In the genomic region with DNA sequence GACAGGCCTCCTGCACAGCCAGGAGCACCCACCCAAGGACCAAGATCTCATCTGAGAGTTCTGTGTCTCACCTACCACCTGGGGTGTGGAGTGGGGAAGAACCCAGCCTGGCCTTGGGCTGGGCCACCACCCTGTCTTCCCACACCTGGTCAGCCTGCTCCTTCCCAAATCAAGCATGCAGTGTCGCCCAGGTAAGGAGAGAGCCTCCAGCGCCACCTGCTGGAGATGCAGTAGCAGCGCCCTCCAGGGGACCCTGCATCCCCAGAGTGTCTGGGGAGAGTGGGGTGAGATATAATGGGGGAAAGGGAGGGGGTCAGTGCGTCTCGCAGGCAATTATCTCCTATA, we compare ENCODE assay signal across 8 cellular contexts. TPM values are rescaled to one million over a fixed set of nuclear protein-coding genes. Genes with fewer than 3 reads are reported as not detected.
A peak's percentile ranks its signal among the peaks of the same experiment; 100 is the strongest.
DNase-seq lines count a peak whose midpoint lies in the region; ATAC-seq and TF ChIP-seq lines count a peak whose summit lies in the region.

No MANE protein-coding gene starts in this region.

- CTCF ChIA-PET in activated naive CD4-positive, alpha-beta T cell treated with anti-CD3 and anti-CD28 coated beads, Interleukin-2, amount 10 ng/mL, durations not matched to agents 7 days and 5 days (lab: Charles Lee): interaction anchor here (0.6 to 4.2 kb wide), 9 partner anchors 10 to 175 kb away, joined by 3 to 36 read pairs (median 4); no protein-coding TSS in a partner anchor

- H3K27ac ChIP-seq in heart left ventricle (no peak overlapping the region), gastrocnemius medialis (no peak overlapping the region)

- no peaks in the 10 kb centered on the region for H3K36me3 ChIP-seq in heart left ventricle
- H3K36me3 ChIP-seq in gastrocnemius medialis: no peaks in the 10 kb centered on the region

- peaks cover 89% of the 10 kb centered on the region for H3K27me3 Mint-ChIP-seq in activated naive CD4-positive, alpha-beta T cell treated with anti-CD3 and anti-CD28 coated beads, Interleukin-2, amount 10 ng/mL, durations not matched to agents 7 days and 5 days

- no peaks in the 10 kb centered on the region for H3K4me1 Mint-ChIP-seq in activated naive CD4-positive, alpha-beta T cell treated with anti-CD3 and anti-CD28 coated beads, Interleukin-2, amount 10 ng/mL, durations not matched to agents 7 days and 5 days

- peak; percentile 93 for TF ChIP-seq RAD21 in Ishikawa (IDR thresholded peaks at IDR 0.05; ENCODE audit: low read depth)

- H3K36me3 Mint-ChIP-seq in activated naive CD4-positive, alpha-beta T cell treated with anti-CD3 and anti-CD28 coated beads, Interleukin-2, amount 10 ng/mL, durations not matched to agents 7 days and 5 days: no peaks in the 10 kb centered on the region

- intact Hi-C loops in heart left ventricle (cut with DNase I) (loop anchor here in 9 of 10 donors (1.0 to 5.0 kb wide), 4 partner anchors 21 to 56 kb away; partner anchors contain the start of gene NPPB (in 1 of the 9)), gastrocnemius medialis (cut with DNase I; ENCODE audit: low total_unique reads) (loop anchor here (1.0 to 2.0 kb wide), 3 partner anchors 29 to 105 kb away; no protein-coding TSS in a partner anchor)

- in situ Hi-C loops in gastrocnemius medialis (cut with MboI; ENCODE audit: low sequenced_read_pairs in 4 of 4): loop anchor here in 2 of 4 donors (10.0 kb wide), 1 partner anchor 49 kb away; the partner anchor contains the start of gene NPPA (in 2 of the 2)

- H3K4me3 Mint-ChIP-seq in activated naive CD4-positive, alpha-beta T cell treated with anti-CD3 and anti-CD28 coated beads, Interleukin-2, amount 10 ng/mL, durations not matched to agents 7 days and 5 days: no peak overlapping the region

- H3K27ac Mint-ChIP-seq in activated naive CD4-positive, alpha-beta T cell treated with anti-CD3 and anti-CD28 coated beads, Interleukin-2, amount 10 ng/mL, durations not matched to agents 7 days and 5 days: no peak overlapping the region

- WGBS in heart left ventricle, 4 donors: 0 to 2% (median 1%) methylated on average over 5 of the region's 5 CpGs

- peak; percentile 81 to 94 (median 90) for ATAC-seq in heart left ventricle
- ATAC-seq in gastrocnemius medialis: peak; percentile 87 to 90
- no peak for ATAC-seq in HG03520 (IDR thresholded peaks at IDR 0.05; ENCODE audit: unreplicated experiment)
- ATAC-seq in GM18873 (IDR thresholded peaks at IDR 0.05; ENCODE audit: low FRiP score, unreplicated experiment): no peak

- TF ChIP-seq EP300 in Ishikawa (IDR thresholded peaks at IDR 0.05; ENCODE audit: borderline replicate concordance): no peak

- TF ChIP-seq CTCF in heart left ventricle (IDR thresholded peaks at IDR 0.05) (peak; percentile 84 to 94 (median 88)), gastrocnemius medialis (IDR thresholded peaks at IDR 0.05 in 4 of 5, conservative IDR thresholded peaks at IDR 0.05 in 1 of 5) (peak; percentile 88 to 94 (median 91))

- H3K4me3 ChIP-seq in heart left ventricle (no peak overlapping the region), gastrocnemius medialis (no peak overlapping the region)

- no peak for TF ChIP-seq POLR2A in heart left ventricle (IDR thresholded peaks at IDR 0.05)
- no peak for TF ChIP-seq POLR2A in gastrocnemius medialis (IDR thresholded peaks at IDR 0.05)

- H3K27me3 ChIP-seq in heart left ventricle: peaks cover 2 to 37% (median 14%) of the 10 kb centered on the region in 9 donors
- peaks cover 13 to 21% (median 20%) of the 10 kb centered on the region in 3 donors for H3K27me3 ChIP-seq in gastrocnemius medialis

- H3K4me1 ChIP-seq in heart left ventricle (peaks cover 0 to 8% (median 0%) of the 10 kb centered on the region in 12 donors), gastrocnemius medialis (no peaks in the 10 kb centered on the region)

- DNase-seq in DMS79 treated with DMSO at 0.1 percent for 48 hours (lab: John Stamatoyannopoulos, UW): peak; percentile 72
- peak; percentile 45 for DNase-seq in SK-N-DZ (ENCODE audit: low spot score)
- peak; percentile 81 for DNase-seq in activated naive CD4-positive, alpha-beta T cell treated with anti-CD3 and anti-CD28 coated beads, Interleukin-2, amount 10 ng/mL, durations not matched to agents 7 days and 5 days
- DNase-seq in heart left ventricle: peak; percentile 72 to 85 (median 74)
- peak in 1 of 2 donors; percentile 48 for DNase-seq in gastrocnemius medialis

- no peaks in the 10 kb centered on the region for H3K9me3 ChIP-seq in heart left ventricle
- H3K9me3 ChIP-seq in gastrocnemius medialis: no peaks in the 10 kb centered on the region

- H3K9me3 Mint-ChIP-seq in activated naive CD4-positive, alpha-beta T cell treated with anti-CD3 and anti-CD28 coated beads, Interleukin-2, amount 10 ng/mL, durations not matched to agents 7 days and 5 days: no peaks in the 10 kb centered on the region

TF ChIP-seq in Ishikawa, 13 proteins besides CTCF, POLR2A, EP300 and RAD21:
- TF ChIP-seq ZBTB7A (IDR thresholded peaks at IDR 0.05; ENCODE audit: low read depth): no peak
- peak; percentile 33; the same call in 1 of the 2 replicates for TF ChIP-seq REST (IDR thresholded peaks at IDR 0.05; ENCODE audit: low read depth)

RNA-seq across cellular contexts. Expression of gene KIAA2013, which starts 32.3 kb away (rescaled TPM):
- 46.4 and 48.2 TPM in 2 replicates for polyA plus RNA-seq in SK-N-DZ (2014; cell fraction: cytosol; rRNA removed)
- polyA plus RNA-seq in SK-N-DZ (2014; cell fraction: nucleus; rRNA removed): 24.1 and 27.6 TPM in 2 replicates
- 100 to 1,000 TPM in 1 of 9 donors, 10 to 100 TPM in 8; 37.1 to 106 (median 41.3) TPM for total RNA-seq in heart left ventricle
- 10 to 100 TPM; 29.3 to 57.4 TPM for polyA plus RNA-seq in heart left ventricle
- 100 to 1,000 TPM in 1 of 4 donors, 10 to 100 TPM in 3; 71.0 to 126 (median 85.1) TPM for total RNA-seq in gastrocnemius medialis

RNA-seq across cellular contexts. Expression of gene NPPB, which starts 35.1 kb away (rescaled TPM):
- not detected in 2 replicates for polyA plus RNA-seq in SK-N-DZ (2014; cell fraction: cytosol; rRNA removed)
- not detected in 2 replicates for polyA plus RNA-seq in SK-N-DZ (2014; cell fraction: nucleus; rRNA removed)
- total RNA-seq in heart left ventricle (1,000 to 10,000 TPM in 1 of 9 donors, 100 to 1,000 TPM in 4, 10 to 100 TPM in 4; 14.4 to 1,297 (median 252) TPM), gastrocnemius medialis (not detected)
- 1,000 to 10,000 TPM in 1 of 2 donors, 100 to 1,000 TPM in 1; 197 to 7,924 TPM for polyA plus RNA-seq in heart left ventricle

RNA-seq across cellular contexts. Expression of gene PLOD1, which starts 40.6 kb away (rescaled TPM):
- 36.1 and 44.4 TPM in 2 replicates for polyA plus RNA-seq in SK-N-DZ (2014; cell fraction: cytosol; rRNA removed)
- 31.4 and 49.3 TPM in 2 replicates for polyA plus RNA-seq in SK-N-DZ (2014; cell fraction: nucleus; rRNA removed)
- 100 to 1,000 TPM in 1 of 9 donors, 10 to 100 TPM in 8; 37.5 to 104 (median 50.1) TPM for total RNA-seq in heart left ventricle
- polyA plus RNA-seq in heart left ventricle: 100 to 1,000 TPM in 1 of 2 donors, 10 to 100 TPM in 1; 38.3 to 108 TPM
- 10 to 100 TPM; 23.9 to 66.5 (median 54.8) TPM for total RNA-seq in gastrocnemius medialis

RNA-seq across cellular contexts. Expression of gene NPPA, which starts 46.3 kb away (rescaled TPM):
- not detected in 2 replicates for polyA plus RNA-seq in SK-N-DZ (2014; cell fraction: cytosol; rRNA removed)
- not detected in 2 replicates for polyA plus RNA-seq in SK-N-DZ (2014; cell fraction: nucleus; rRNA removed)
- total RNA-seq in heart left ventricle: 1,000 to 10,000 TPM in 1 of 9 donors, 100 to 1,000 TPM in 8; 126 to 3,156 (median 279) TPM
- 1,000 to 10,000 TPM in 1 of 2 donors, 10 to 100 TPM in 1; 59.9 to 1,418 TPM for polyA plus RNA-seq in heart left ventricle
- total RNA-seq in gastrocnemius medialis: 1 to 10 TPM in 2 of 4 donors, under 1 TPM in 1, not detected in 1; 0.53 to 4.2 (median 1.9) TPM

Comparison
In these comparisons a context has a peak if more than half of its experiments do, and no peak if none do; other contexts are left out.
1. ATAC-seq: peak in heart left ventricle (4 of 4) and gastrocnemius medialis (2 of 2); none in HG03520 (single experiment) and GM18873 (single experiment).
2. RNA of gene NPPB, which starts 35.1 kb away (total RNA-seq): 14.4 to 1,297 TPM in heart left ventricle; not detected in gastrocnemius medialis; every median in the first group is over 10 times any median in the second.